8 cellular contexts compared by ENCODE assay signal in genomic region chr13:51453308-51453958, GRCh38. TPM values are rescaled to one million over a fixed set of nuclear protein-coding genes. Genes with fewer than 3 reads are reported as not detected.
A peak's percentile ranks its signal among the peaks of the same experiment; 100 is the strongest.
DNase-seq lines count a peak whose midpoint lies in the region; ATAC-seq, FAIRE-seq and TF ChIP-seq lines count a peak whose summit lies in the region.

No MANE protein-coding gene starts in this region.

- TF ChIP-seq EP300 in A549 (IDR thresholded peaks at IDR 0.05), result no peak

- H3K9me3 ChIP-seq in A549, result no peaks in the 10 kb centered on the region

- no peak for FAIRE-seq in A549 (lab: Jason Lieb, UNC)

- H3K4me2 ChIP-seq in A549, result peak overlapping the region; percentile 96

- peaks cover 7% of the 10 kb centered on the region for H3K27me3 Mint-ChIP-seq in endothelial cell (ENCODE audit: unreplicated experiment)

- H3K4me3 Mint-ChIP-seq in endothelial cell (ENCODE audit: unreplicated experiment), result peak overlapping the region; percentile 92

- peak overlapping the region; percentile 67 for H3K4me3 ChIP-seq in A549

- peaks cover 29% of the 10 kb centered on the region for H3K4me1 Mint-ChIP-seq in endothelial cell (ENCODE audit: unreplicated experiment)

- DNase-seq in A549 (ENCODE audit: low read depth in 1 of 2, low spot score in 1 of 2) (peak in 1 of 2 experiments; percentile 41), NCI-H345 treated with DMSO at 0.1 percent for 48 hours (lab: John Stamatoyannopoulos, UW; ENCODE audit: unreplicated experiment) (peak; percentile 1), endothelial cell (ENCODE audit: low spot score) (peak; percentile 74), myocyte (ENCODE audit: low read depth) (peak; percentile 81)
- peak; percentile 59 to 68 for DNase-seq in activated CD8-positive, alpha-beta memory T cell treated with anti-CD3 and anti-CD28 coated beads for 4 hours (ENCODE audit: low read depth in 2 of 2)
- peak; percentile 60 to 65 for DNase-seq in stimulated activated CD8-positive, alpha-beta memory T cell treated with anti-CD3 and anti-CD28 coated beads, Interleukin-7, amount 100 ng/mL, for 1 hour (ENCODE audit: low read depth in 2 of 2)

- H3K27ac ChIP-seq in A549, result peak overlapping the region; percentile 97 to 99

- no peaks in the 10 kb centered on the region for H3K9me3 Mint-ChIP-seq in endothelial cell (ENCODE audit: unreplicated experiment)

- CTCF ChIA-PET in A549 (lab: Yijun Ruan, JAX), result interaction anchor here (0.7 to 2.1 kb wide), 3 partner anchors 9 to 344 kb away, joined by 3 to 10 read pairs (median 4); no protein-coding TSS in a partner anchor

- no peak for TF ChIP-seq CTCF in A549 (IDR thresholded peaks at IDR 0.05)
- no peak for TF ChIP-seq CTCF in endothelial cell (IDR thresholded peaks at IDR 0.05; ENCODE audit: unreplicated experiment)

- 2% methylated on average over 15 of the region's 62 CpGs for WGBS in A549 (ENCODE audit: missing lambda C conversion rate)

- peaks cover 22% of the 10 kb centered on the region for H3K36me3 Mint-ChIP-seq in endothelial cell (ENCODE audit: low read depth, unreplicated experiment)

- H3K27ac Mint-ChIP-seq in endothelial cell (ENCODE audit: unreplicated experiment), result peak overlapping the region; percentile 95

- peaks cover 31% of the 10 kb centered on the region for H3K4me1 ChIP-seq in A549

- POLR2A ChIA-PET in A549 (lab: Yijun Ruan, JAX), result interaction anchor here (0.5 to 3.8 kb wide), 58 partner anchors 9 to 361 kb away, joined by 3 to 43 read pairs (median 4); partner anchors contain the start of gene WDFY2

- peak; percentile 39 for TF ChIP-seq POLR2A in A549 (IDR thresholded peaks at IDR 0.05; ENCODE audit: low read length)

- peak; percentile 66 to 67 for ATAC-seq in A549
- peak; percentile 33 for ATAC-seq in GM18520 (IDR thresholded peaks at IDR 0.05; ENCODE audit: unreplicated experiment)
- ATAC-seq in HG03039 (IDR thresholded peaks at IDR 0.05; ENCODE audit: unreplicated experiment), result peak; percentile 34

- no peak; a peak in 2 of 5 replicates for TF ChIP-seq RAD21 in A549 (conservative IDR thresholded peaks at IDR 0.05 in 1 of 2, IDR thresholded peaks at IDR 0.05 in 1 of 2)

TF ChIP-seq in A549, 52 proteins besides CTCF, POLR2A, EP300 and RAD21:
- TF ChIP-seq TFCP2L1 (CRISPR knock-in tag; IDR thresholded peaks at IDR 0.05) (no peak), CHD4 (IDR thresholded peaks at IDR 0.05; ENCODE audit: borderline replicate concordance) (no peak), NFE2L2 (conservative IDR thresholded peaks at IDR 0.05; ENCODE audit: low read length) (no peak), JUN (IDR thresholded peaks at IDR 0.05) (no peak; a peak in 2 of 5 replicates), CHD2 (IDR thresholded peaks at IDR 0.05; ENCODE audit: low read length, partially characterized antibody) (no peak), TP53 (CRISPR knock-in tag; IDR thresholded peaks at IDR 0.05) (0 out of 2 replicates have a peak, but pooled peaks have one; percentile 19), SMC3 (IDR thresholded peaks at IDR 0.05) (no peak; the same call in 2 of the 3 replicates), USF2 (IDR thresholded peaks at IDR 0.05) (no peak), MAX (IDR thresholded peaks at IDR 0.05) (peak; percentile 27; the same call in 1 of the 2 replicates), KDM5A (IDR thresholded peaks at IDR 0.05) (no peak), ZC3H11A (IDR thresholded peaks at IDR 0.05) (no peak), RFX5 (IDR thresholded peaks at IDR 0.05) (no peak), FOXS1 (CRISPR knock-in tag; IDR thresholded peaks at IDR 0.05) (no peak), MAZ (IDR thresholded peaks at IDR 0.05; ENCODE audit: borderline replicate concordance, low read depth, low read length) (no peak), BCL3 (IDR thresholded peaks at IDR 0.05) (no peak; the same call in 2 of the 3 replicates), E2F6 (IDR thresholded peaks at IDR 0.05; ENCODE audit: borderline replicate concordance, low read depth) (0 out of 2 replicates have a peak, but pooled peaks have one; percentile 23), CBX2 (IDR thresholded peaks at IDR 0.05; ENCODE audit: borderline replicate concordance, low read depth) (no peak), PHF8 (IDR thresholded peaks at IDR 0.05; ENCODE audit: borderline replicate concordance, low read depth) (peak; percentile 70), KDM1A (IDR thresholded peaks at IDR 0.05; ENCODE audit: low read depth) (no peak), ATOH8 (CRISPR knock-in tag; IDR thresholded peaks at IDR 0.05; ENCODE audit: low read depth) (no peak), FOSL2 (IDR thresholded peaks at IDR 0.05) (no peak), FOSL2 (CRISPR knock-in tag; IDR thresholded peaks at IDR 0.05) (no peak), EHF (CRISPR knock-in tag; IDR thresholded peaks at IDR 0.05) (0 out of 2 replicates have a peak, but pooled peaks have one; percentile 27), RARB (CRISPR knock-in tag; IDR thresholded peaks at IDR 0.05) (no peak)

RNA-seq across cellular contexts. Expression of gene INTS6, which starts 0.6 kb away (rescaled TPM):
- polyA plus RNA-seq in A549 (2011; rRNA removed) (37.1 and 42.6 TPM in 2 replicates), A549 (2017; fragmentation: RNase III; extraction: RNeasy Plus Mini Kit Qiagen cat#74134 plus additional on column Dnase treatment) (11.5 to 12.6 TPM (median 12.1 TPM) in 3 replicates)
- 5.1 and 5.3 TPM in 2 replicates for polyA plus RNA-seq in A549 (2012; cell fraction: cytosol; rRNA removed)
- 4.8 and 5.6 TPM in 2 replicates for polyA plus RNA-seq in A549 (2012; cell fraction: nucleus; rRNA removed)
- 41.2 and 43.5 TPM in 2 replicates for polyA minus RNA-seq in A549 (2011; rRNA and poly(A)+ RNA removed)
- total RNA-seq in endothelial cell (ENCODE audit: unreplicated experiment) (45.0 TPM), myocyte (38.2 and 42.6 TPM in 2 replicates)
- polyA plus RNA-seq in myocyte (2012), result 15.7 TPM
